ENCODE assay signal across 1 cellular context in genomic region chr19:44613295-44614168, GRCh38.
TF ChIP-seq lines count a peak whose summit lies in the region.

IGSF23 (plus strand) TSS chr19:44613563; CDS start chr19:44613646, 83 bp downstream.

TF ChIP-seq in HepG2, 621 proteins besides CTCF, POLR2A, EP300 and RAD21 (continued from another document and continues in another):
- TF ChIP-seq NPAS2 (CRISPR knock-in tag; IDR thresholded peaks at IDR 0.05; ENCODE audit: borderline replicate concordance) = no peak
- no peak for TF ChIP-seq HNRNPUL1 (IDR thresholded peaks at IDR 0.05; ENCODE audit: low read depth, low read length)
- TF ChIP-seq GTF2F1 (IDR thresholded peaks at IDR 0.05; ENCODE audit: low read length) = no peak
- TF ChIP-seq TRIM22 (IDR thresholded peaks at IDR 0.05) = no peak
- TF ChIP-seq ZBED4 (CRISPR knock-in tag; IDR thresholded peaks at IDR 0.05; ENCODE audit: borderline replicate concordance) = no peak
- TF ChIP-seq KAT7 (CRISPR knock-in tag; IDR thresholded peaks at IDR 0.05; ENCODE audit: borderline replicate concordance) = no peak
- no peak; the same call in 1 of the 2 replicates for TF ChIP-seq CHD2 (IDR thresholded peaks at IDR 0.05; ENCODE audit: low read depth, low read length)
- TF ChIP-seq CAMTA2 (CRISPR knock-in tag; IDR thresholded peaks at IDR 0.05; ENCODE audit: borderline replicate concordance) = no peak
- no peak for TF ChIP-seq THAP11 (CRISPR knock-in tag; IDR thresholded peaks at IDR 0.05)
- peak; percentile 44; the same call in 1 of the 2 replicates for TF ChIP-seq RXRA (CRISPR knock-in tag; IDR thresholded peaks at IDR 0.05)
- TF ChIP-seq NKX3-1 (CRISPR knock-in tag; IDR thresholded peaks at IDR 0.05) = no peak
- peak; percentile 67; the same call in 1 of the 2 replicates for TF ChIP-seq ZNF337 (CRISPR knock-in tag; IDR thresholded peaks at IDR 0.05; ENCODE audit: borderline replicate concordance, low read depth)
- TF ChIP-seq NCOR1 (IDR thresholded peaks at IDR 0.05; ENCODE audit: borderline replicate concordance, low read length) = peak; percentile 94
- TF ChIP-seq RFXANK (CRISPR knock-in tag; IDR thresholded peaks at IDR 0.05) = no peak
- no peak for TF ChIP-seq ZNF382 (CRISPR knock-in tag; IDR thresholded peaks at IDR 0.05; ENCODE audit: borderline replicate concordance)
- TF ChIP-seq ZEB1 (IDR thresholded peaks at IDR 0.05; ENCODE audit: insufficient replicate concordance, low read depth) = no peak
- TF ChIP-seq ZNF280B (CRISPR knock-in tag; IDR thresholded peaks at IDR 0.05; ENCODE audit: borderline replicate concordance) = 0 out of 2 replicates have a peak, but pooled peaks have one; percentile 30
- no peak for TF ChIP-seq MAF1 (CRISPR knock-in tag; IDR thresholded peaks at IDR 0.05; ENCODE audit: borderline replicate concordance)
- TF ChIP-seq ZNF629 (CRISPR knock-in tag; conservative IDR thresholded peaks at IDR 0.05) = peak; percentile 94
- no peak for TF ChIP-seq ZSCAN22 (CRISPR knock-in tag; IDR thresholded peaks at IDR 0.05)
- TF ChIP-seq ARHGAP35 (CRISPR knock-in tag; IDR thresholded peaks at IDR 0.05; ENCODE audit: borderline replicate concordance) = no peak
- TF ChIP-seq ZNF569 (CRISPR knock-in tag; IDR thresholded peaks at IDR 0.05; ENCODE audit: borderline replicate concordance) = no peak
- TF ChIP-seq SALL2 (CRISPR knock-in tag; IDR thresholded peaks at IDR 0.05) = no peak
- TF ChIP-seq ZSCAN25 (CRISPR knock-in tag; IDR thresholded peaks at IDR 0.05) = peak; percentile 85; the same call in 1 of the 2 replicates
- TF ChIP-seq ZBTB44 (CRISPR knock-in tag; IDR thresholded peaks at IDR 0.05) = no peak
- TF ChIP-seq GTF3A (CRISPR knock-in tag; conservative IDR thresholded peaks at IDR 0.05) = peak; percentile 84; the same call in 1 of the 2 replicates
- no peak for TF ChIP-seq KAT2B (IDR thresholded peaks at IDR 0.05; ENCODE audit: borderline replicate concordance, low read depth, low read length)
- peak; percentile 25; the same call in 1 of the 2 replicates for TF ChIP-seq ZNF446 (CRISPR knock-in tag; IDR thresholded peaks at IDR 0.05)
- no peak for TF ChIP-seq HNRNPK (IDR thresholded peaks at IDR 0.05; ENCODE audit: low read depth, low read length, poor library complexity, severe bottlenecking)
- TF ChIP-seq NFIC (IDR thresholded peaks at IDR 0.05; ENCODE audit: low read length) = no peak
- peak; percentile 82 for TF ChIP-seq TBX2 (CRISPR knock-in tag; IDR thresholded peaks at IDR 0.05; ENCODE audit: borderline replicate concordance)
- TF ChIP-seq DPF2 (CRISPR knock-in tag; IDR thresholded peaks at IDR 0.05; ENCODE audit: borderline replicate concordance, low read depth) = peak; percentile 79; the same call in 1 of the 2 replicates
- peak; percentile 79 for TF ChIP-seq POLR2AphosphoS5 (IDR thresholded peaks at IDR 0.05; ENCODE audit: low read depth, low read length)
- peak; percentile 53; the same call in 1 of the 2 replicates for TF ChIP-seq ZNF691 (CRISPR knock-in tag; IDR thresholded peaks at IDR 0.05; ENCODE audit: borderline replicate concordance, low read depth)
- no peak for TF ChIP-seq KLF6 (CRISPR knock-in tag; IDR thresholded peaks at IDR 0.05)
- TF ChIP-seq ELF3 (CRISPR knock-in tag; IDR thresholded peaks at IDR 0.05) = peak; percentile 30; the same call in 1 of the 2 replicates
- no peak for TF ChIP-seq CERS6 (CRISPR knock-in tag; IDR thresholded peaks at IDR 0.05)
- no peak for TF ChIP-seq ZNF605 (CRISPR knock-in tag; IDR thresholded peaks at IDR 0.05)
- no peak for TF ChIP-seq AGO1 (IDR thresholded peaks at IDR 0.05; ENCODE audit: low read depth, low read length, poor library complexity, severe bottlenecking)
- TF ChIP-seq ZNF567 (CRISPR knock-in tag; IDR thresholded peaks at IDR 0.05; ENCODE audit: borderline replicate concordance) = no peak
- TF ChIP-seq ZBTB38 (CRISPR knock-in tag; IDR thresholded peaks at IDR 0.05) = no peak
- TF ChIP-seq ZNF790 (CRISPR knock-in tag; IDR thresholded peaks at IDR 0.05; ENCODE audit: borderline replicate concordance) = 0 out of 2 replicates have a peak, but pooled peaks have one; percentile 52
- 0 out of 2 replicates have a peak, but pooled peaks have one; percentile 42 for TF ChIP-seq IRF1 (CRISPR knock-in tag; IDR thresholded peaks at IDR 0.05; ENCODE audit: low read depth)
- TF ChIP-seq ZNF709 (CRISPR knock-in tag; IDR thresholded peaks at IDR 0.05) = peak; percentile 64; the same call in 1 of the 2 replicates
- no peak for TF ChIP-seq ZFP41 (CRISPR knock-in tag; IDR thresholded peaks at IDR 0.05; ENCODE audit: borderline replicate concordance)
- TF ChIP-seq HOXA3 (CRISPR knock-in tag; IDR thresholded peaks at IDR 0.05) = peak; percentile 88
- TF ChIP-seq MAX (IDR thresholded peaks at IDR 0.05) = peak; percentile 58
- TF ChIP-seq IRF9 (CRISPR knock-in tag; IDR thresholded peaks at IDR 0.05; ENCODE audit: borderline replicate concordance) = no peak
- TF ChIP-seq CEBPG (CRISPR knock-in tag; IDR thresholded peaks at IDR 0.05) = no peak
- TF ChIP-seq MIXL1 (CRISPR knock-in tag; IDR thresholded peaks at IDR 0.05) = 0 out of 2 replicates have a peak, but pooled peaks have one; percentile 25
- TF ChIP-seq ZNF75D (CRISPR knock-in tag; IDR thresholded peaks at IDR 0.05; ENCODE audit: borderline replicate concordance) = no peak
- TF ChIP-seq SRSF9 (IDR thresholded peaks at IDR 0.05; ENCODE audit: borderline replicate concordance, insufficient read depth, low read depth, low read length, poor library complexity, severe bottlenecking) = no peak
- peak; percentile 47; the same call in 1 of the 2 replicates for TF ChIP-seq ZNF503 (CRISPR knock-in tag; IDR thresholded peaks at IDR 0.05)
- TF ChIP-seq PBX2 (CRISPR knock-in tag; IDR thresholded peaks at IDR 0.05) = no peak
- TF ChIP-seq KDM5A (IDR thresholded peaks at IDR 0.05; ENCODE audit: borderline replicate concordance, low read length) = no peak; the same call in 1 of the 2 replicates
